ENCODE assay signal across 24 cellular contexts in the genomic region with DNA sequence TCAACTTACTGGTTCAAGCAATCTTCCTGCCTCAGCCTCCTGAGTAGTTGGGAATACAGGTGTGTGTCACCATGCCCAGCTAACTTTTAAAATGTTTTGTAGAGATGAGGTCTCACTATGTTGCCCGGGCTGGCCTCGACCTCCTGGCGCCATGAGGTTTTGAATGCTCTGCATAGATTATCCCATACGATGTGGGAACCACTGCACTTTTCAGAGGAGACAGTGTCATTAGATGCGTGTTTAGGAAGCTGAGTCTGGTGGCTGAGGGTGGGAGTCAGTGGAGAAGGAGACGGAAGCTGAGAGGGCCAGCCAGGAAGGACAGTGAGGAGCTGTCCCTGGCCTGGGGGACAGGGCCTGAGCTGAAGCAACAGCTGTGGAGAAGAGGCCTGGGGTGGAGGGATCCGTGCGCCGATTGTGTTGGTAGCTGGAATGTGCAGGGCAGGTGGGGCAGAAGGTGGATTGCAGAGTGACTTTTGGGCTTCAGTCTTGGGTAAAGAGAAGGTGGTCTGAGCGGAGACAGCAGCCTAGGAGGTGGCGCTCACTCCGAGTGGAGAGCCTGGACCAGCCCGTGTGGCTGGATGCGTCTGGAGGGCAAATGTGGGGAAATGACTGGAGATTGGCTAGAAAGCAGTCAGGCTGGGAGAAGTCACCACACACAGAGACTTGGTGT.
DNase-seq lines count a peak whose midpoint lies in the region; ATAC-seq and TF ChIP-seq lines count a peak whose summit lies in the region.
"Had no signal": no experiment of that assay in that cellular context is flagged by ENCODE, and none has a peak within 500 bp of the region (broad histone marks: within the 10 kb centered on the region; RNA-seq: fewer than 3 reads in every experiment).

No MANE protein-coding gene starts in this region.

- no peaks in the 10 kb centered on the region for H3K27me3 ChIP-seq in SK-N-SH (ENCODE audit: insufficient read depth)
- H3K27me3 ChIP-seq in neural progenitor cell, result no peaks in the 10 kb centered on the region
- no peaks in the 10 kb centered on the region for H3K27me3 ChIP-seq in colonic mucosa

- H3K9me2 ChIP-seq in SK-N-SH, result no peaks in the 10 kb centered on the region

- H3F3A ChIP-seq in SK-N-SH (replicated peaks; ENCODE audit: insufficient read depth), result no peaks in the 10 kb centered on the region
- no peaks in the 10 kb centered on the region for H3F3A ChIP-seq in neural progenitor cell (ENCODE audit: low read depth)

- no peak overlapping the region for H3K9ac ChIP-seq in SK-N-SH
- H3K9ac ChIP-seq in neural progenitor cell, result no peak overlapping the region
- H3K9ac ChIP-seq in colonic mucosa (ENCODE audit: low read depth in 2 of 2, low read length in 2 of 2), result no peak overlapping the region

- H4K20me1 ChIP-seq in SK-N-SH (ENCODE audit: insufficient read depth) (no peaks in the 10 kb centered on the region), neural progenitor cell (ENCODE audit: low read depth) (no peaks in the 10 kb centered on the region)

- H3K27ac ChIP-seq in SK-N-SH (ENCODE audit: low read depth in 2 of 2, low read length in 1 of 2), result no peak overlapping the region
- no peak overlapping the region for H3K27ac ChIP-seq in neural progenitor cell
- H3K27ac ChIP-seq in colonic mucosa, result no peak overlapping the region
- no peak overlapping the region for H3K27ac ChIP-seq in coronary artery
- H3K27ac ChIP-seq: 22Rv1, PC-9 had no signal

- POLR2A ChIA-PET in SK-N-SH (lab: Yijun Ruan, JAX), result no interaction called here

- H3K9me3 ChIP-seq in SK-N-SH (no peaks in the 10 kb centered on the region), neural progenitor cell (ENCODE audit: low read depth) (no peaks in the 10 kb centered on the region), colonic mucosa (no peaks in the 10 kb centered on the region)

- no peak for ATAC-seq in SK-N-SH treated with all-trans-retinoic acid at 6 μM for 48 hours
- ATAC-seq in GM18511 (IDR thresholded peaks at IDR 0.05; ENCODE audit: unreplicated experiment), result no peak
- ATAC-seq in HG02840 (IDR thresholded peaks at IDR 0.05; ENCODE audit: low FRiP score, unreplicated experiment), result no peak

- H3K27me3 Mint-ChIP-seq in chondrocyte (ENCODE audit: low read depth), result no peaks in the 10 kb centered on the region
- H3K27me3 Mint-ChIP-seq in neural progenitor cell (ENCODE audit: insufficient read depth, low read depth), result peaks cover 4% of the 10 kb centered on the region

- TF ChIP-seq CTCF in SK-N-SH (IDR thresholded peaks at IDR 0.05) (no peak), chondrocyte (IDR thresholded peaks at IDR 0.05) (no peak), neural progenitor cell (IDR thresholded peaks at IDR 0.05) (no peak), colonic mucosa (IDR thresholded peaks at IDR 0.05) (no peak), coronary artery (IDR thresholded peaks at IDR 0.05) (no peak)

- no peaks in the 10 kb centered on the region for H3K79me2 ChIP-seq in SK-N-SH (ENCODE audit: insufficient read depth)
- no peaks in the 10 kb centered on the region for H3K79me2 ChIP-seq in neural progenitor cell (ENCODE audit: low read depth)

- H3K4me2 ChIP-seq in SK-N-SH, result peak overlapping the region; percentile 26; the same call in 1 of the 2 replicates
- no peak overlapping the region for H3K4me2 ChIP-seq in neural progenitor cell
- H3K4me2 ChIP-seq: GM23338, PC-9 had no signal

- no peak for DNase-seq in SK-N-SH
- DNase-seq in chondrocyte (ENCODE audit: low spot score), result peak; percentile 58
- no peak for DNase-seq in neural progenitor cell (ENCODE audit: low spot score)
- no peak for DNase-seq in colonic mucosa
- DNase-seq in coronary artery (ENCODE audit: low spot score), result no peak
- DNase-seq: ACHN, C1 segment of cervical spinal cord, HCEC 1CT, Karpas-422, MV-4-11, NCI-H1105 treated with DMSO at 0.1 percent for 48 hours, NCI-H2029 treated with DMSO at 0.1 percent for 48 hours, NCI-H226, NCI-H510A treated with DMSO at 0.1 percent for 48 hours, NCI-H748 treated with DMSO at 0.1 percent for 48 hours, PC-9, RPMI8226, SHP77 had no signal

- CTCF ChIA-PET in SK-N-SH (lab: Yijun Ruan, JAX), result no interaction called here

- peak overlapping the region; percentile 96 for H3K27ac Mint-ChIP-seq in chondrocyte (ENCODE audit: unreplicated experiment)
- peak overlapping the region; percentile 1 for H3K27ac Mint-ChIP-seq in neural progenitor cell
- H3K27ac Mint-ChIP-seq: GM23338, IgD-negative memory B cell had no signal

- H3K4me1 ChIP-seq in SK-N-SH (ENCODE audit: control insufficient read depth in 1 of 2, insufficient read depth in 2 of 2, low read depth in 1 of 2, low read length in 1 of 2), result peaks cover 0 to 14% of the 10 kb centered on the region in 2 experiments; a peak in 1 of 4 replicates
- H3K4me1 ChIP-seq in neural progenitor cell, result no peaks in the 10 kb centered on the region
- H3K4me1 ChIP-seq in colonic mucosa, result no peaks in the 10 kb centered on the region

- no peak for TF ChIP-seq RAD21 in SK-N-SH (IDR thresholded peaks at IDR 0.05; ENCODE audit: low read length)

- TF ChIP-seq EP300 in SK-N-SH (IDR thresholded peaks at IDR 0.05; ENCODE audit: borderline replicate concordance in 1 of 2, low read depth in 1 of 2, low read length in 1 of 2), result no peak

- H3K36me3 ChIP-seq in SK-N-SH (replicated peaks in 1 of 2; ENCODE audit: control insufficient read depth in 1 of 2, insufficient read depth in 2 of 2, low read length in 1 of 2) (no peaks in the 10 kb centered on the region), neural progenitor cell (no peaks in the 10 kb centered on the region), colonic mucosa (no peaks in the 10 kb centered on the region)

- H3K4me3 Mint-ChIP-seq in chondrocyte (ENCODE audit: unreplicated experiment) (no peak overlapping the region), neural progenitor cell (no peak overlapping the region)
- H3K4me3 Mint-ChIP-seq: GM23338, IgD-negative memory B cell had no signal

- intact Hi-C loops in colonic mucosa (cut with DNase I), result no loop called here

- H3K4me1 Mint-ChIP-seq in chondrocyte (ENCODE audit: low read depth) (peaks cover 73% of the 10 kb centered on the region), neural progenitor cell (peaks cover 13% of the 10 kb centered on the region)
- H3K4me1 Mint-ChIP-seq: GM23338 had no signal

- H3K9me3 Mint-ChIP-seq in chondrocyte (ENCODE audit: low read depth), result no peaks in the 10 kb centered on the region
- H3K9me3 Mint-ChIP-seq in neural progenitor cell, result peaks cover 19% of the 10 kb centered on the region

- H3K36me3 Mint-ChIP-seq in chondrocyte (ENCODE audit: low read depth) (peaks cover 11% of the 10 kb centered on the region), neural progenitor cell (peaks cover 5% of the 10 kb centered on the region)
- H3K36me3 Mint-ChIP-seq: IgD-negative memory B cell had no signal

- H3K4me3 ChIP-seq in SK-N-SH (ENCODE audit: low read depth in 2 of 2, low read length in 1 of 2), result no peak overlapping the region
- H3K4me3 ChIP-seq in neural progenitor cell, result no peak overlapping the region
- H3K4me3 ChIP-seq in colonic mucosa, result no peak overlapping the region
- no peak overlapping the region for H3K4me3 ChIP-seq in coronary artery
- H3K4me3 ChIP-seq: GM23338, PC-9 had no signal

- H2AFZ ChIP-seq in SK-N-SH (ENCODE audit: low read depth) (no peak overlapping the region), neural progenitor cell (replicated peaks) (no peak overlapping the region)
- H2AFZ ChIP-seq: GM23338, PC-9 had no signal

- WGBS in SK-N-SH (ENCODE audit: low lambda C conversion rate), result 78% methylated on average over 13 of the region's 14 CpGs

TF ChIP-seq in SK-N-SH, 30 proteins besides CTCF, POLR2A, EP300 and RAD21 (continues in another document):
- TF ChIP-seq MEF2A (IDR thresholded peaks at IDR 0.05; ENCODE audit: borderline replicate concordance, low read depth), result no peak
- TF ChIP-seq, protein P1, sequence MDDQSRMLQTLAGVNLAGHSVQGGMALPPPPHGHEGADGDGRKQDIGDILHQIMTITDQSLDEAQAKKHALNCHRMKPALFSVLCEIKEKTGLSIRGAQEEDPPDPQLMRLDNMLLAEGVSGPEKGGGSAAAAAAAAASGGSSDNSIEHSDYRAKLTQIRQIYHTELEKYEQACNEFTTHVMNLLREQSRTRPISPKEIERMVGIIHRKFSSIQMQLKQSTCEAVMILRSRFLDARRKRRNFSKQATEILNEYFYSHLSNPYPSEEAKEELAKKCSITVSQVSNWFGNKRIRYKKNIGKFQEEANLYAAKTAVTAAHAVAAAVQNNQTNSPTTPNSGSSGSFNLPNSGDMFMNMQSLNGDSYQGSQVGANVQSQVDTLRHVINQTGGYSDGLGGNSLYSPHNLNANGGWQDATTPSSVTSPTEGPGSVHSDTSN (IDR thresholded peaks at IDR 0.05), result no peak
- TF ChIP-seq FOSL2 (IDR thresholded peaks at IDR 0.05; ENCODE audit: borderline replicate concordance, low read depth), result no peak
- no peak for TF ChIP-seq SIN3A (IDR thresholded peaks at IDR 0.05; ENCODE audit: borderline replicate concordance, low read depth, low read length)

TF ChIP-seq in SK-N-SH treated with all-trans-retinoic acid at 6 μM for 48 hours, 23 proteins besides CTCF, POLR2A, EP300 and RAD21 (continues in another document):
- no peak for TF ChIP-seq TCF4 (CRISPR knock-in tag; IDR thresholded peaks at IDR 0.05; ENCODE audit: borderline replicate concordance)
- no peak for TF ChIP-seq ZFP30 (CRISPR knock-in tag; IDR thresholded peaks at IDR 0.05)
- no peak for TF ChIP-seq ZC3H10 (CRISPR knock-in tag; IDR thresholded peaks at IDR 0.05)
- TF ChIP-seq ZFP3 (CRISPR knock-in tag; IDR thresholded peaks at IDR 0.05), result no peak
- TF ChIP-seq, protein P2, sequence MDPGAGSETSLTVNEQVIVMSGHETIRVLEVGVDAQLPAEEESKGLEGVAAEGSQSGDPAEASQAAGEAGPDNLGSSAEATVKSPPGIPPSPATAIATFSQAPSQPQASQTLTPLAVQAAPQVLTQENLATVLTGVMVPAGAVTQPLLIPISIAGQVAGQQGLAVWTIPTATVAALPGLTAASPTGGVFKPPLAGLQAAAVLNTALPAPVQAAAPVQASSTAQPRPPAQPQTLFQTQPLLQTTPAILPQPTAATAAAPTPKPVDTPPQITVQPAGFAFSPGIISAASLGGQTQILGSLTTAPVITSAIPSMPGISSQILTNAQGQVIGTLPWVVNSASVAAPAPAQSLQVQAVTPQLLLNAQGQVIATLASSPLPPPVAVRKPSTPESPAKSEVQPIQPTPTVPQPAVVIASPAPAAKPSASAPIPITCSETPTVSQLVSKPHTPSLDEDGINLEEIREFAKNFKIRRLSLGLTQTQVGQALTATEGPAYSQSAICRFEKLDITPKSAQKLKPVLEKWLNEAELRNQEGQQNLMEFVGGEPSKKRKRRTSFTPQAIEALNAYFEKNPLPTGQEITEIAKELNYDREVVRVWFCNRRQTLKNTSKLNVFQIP (CRISPR knock-in tag; IDR thresholded peaks at IDR 0.05; ENCODE audit: borderline replicate concordance, low read depth), result no peak
- TF ChIP-seq ZNF70 (CRISPR knock-in tag; IDR thresholded peaks at IDR 0.05), result no peak
- TF ChIP-seq ZNF565 (CRISPR knock-in tag; conservative IDR thresholded peaks at IDR 0.05; ENCODE audit: low read depth), result no peak
- TF ChIP-seq CSDC2 (CRISPR knock-in tag; IDR thresholded peaks at IDR 0.05), result no peak
